16 cellular contexts compared by ENCODE assay signal in genomic region chr4:8597791-8598190, GRCh38. TPM values are rescaled to one million over a fixed set of nuclear protein-coding genes. Genes with fewer than 3 reads are reported as not detected.
DNase-seq lines count a peak whose midpoint lies in the region; TF ChIP-seq lines count a peak whose summit lies in the region.
"Had no signal": no experiment of that assay in that cellular context is flagged by ENCODE, and none has a peak within 500 bp of the region (broad histone marks: within the 10 kb centered on the region; RNA-seq: fewer than 3 reads in every experiment).

No MANE protein-coding gene starts in this region.

- no peak overlapping the region for H3K27ac Mint-ChIP-seq in endodermal cell
- H3K27ac Mint-ChIP-seq: CD4-positive, alpha-beta T cell; CD8-positive, alpha-beta T cell had no signal

- no peaks in the 10 kb centered on the region for H3K36me3 ChIP-seq in BLaER1
- H3K36me3 ChIP-seq in ovary: no peaks in the 10 kb centered on the region
- H3K36me3 ChIP-seq in vagina: no peaks in the 10 kb centered on the region
- H3K36me3 ChIP-seq in endodermal cell (ENCODE audit: control insufficient read depth, insufficient read depth, low read length): peaks cover 7% of the 10 kb centered on the region
- H3K36me3 ChIP-seq: BE2C; BLaER1 treated with 17β-estradiol and CSF1 and Interleukin-3, amounts not matched to agents 10 nM and 100 nM had no signal

- no peak overlapping the region for H3K27ac ChIP-seq in BLaER1
- H3K27ac ChIP-seq in ovary: peak overlapping the region; percentile 7 to 60
- peak overlapping the region; percentile 56 for H3K27ac ChIP-seq in vagina
- no peak overlapping the region for H3K27ac ChIP-seq in endodermal cell (ENCODE audit: low read depth, low read length)
- H3K27ac ChIP-seq: 22Rv1; A549; BLaER1 treated with 17β-estradiol and CSF1 and Interleukin-3, amounts not matched to agents 10 nM and 100 nM; C4-2B had no signal

- intact Hi-C loops in ovary (cut with DNase I) (loop anchor here in 1 of 4 donors (2.0 kb wide), 1 partner anchor 127 kb away; no protein-coding TSS in a partner anchor), vagina (cut with DNase I) (no loop called here)

- H3K9me3 ChIP-seq in BLaER1 (no peaks in the 10 kb centered on the region), ovary (no peaks in the 10 kb centered on the region), vagina (no peaks in the 10 kb centered on the region), endodermal cell (ENCODE audit: control insufficient read depth, low read length) (no peaks in the 10 kb centered on the region)
- H3K9me3 ChIP-seq: A549; BE2C; BLaER1 treated with 17β-estradiol and CSF1 and Interleukin-3, amounts not matched to agents 10 nM and 100 nM; Caco-2 had no signal

- H3K36me3 Mint-ChIP-seq in endodermal cell (ENCODE audit: low read depth): peaks cover 7% of the 10 kb centered on the region
- H3K36me3 Mint-ChIP-seq: CD8-positive, alpha-beta T cell had no signal

- no peak overlapping the region for H3K4me3 ChIP-seq in BLaER1
- H3K4me3 ChIP-seq in ovary: no peak overlapping the region
- H3K4me3 ChIP-seq in vagina: no peak overlapping the region
- H3K4me3 ChIP-seq in endodermal cell (ENCODE audit: low read length): no peak overlapping the region
- H3K4me3 ChIP-seq: A549; BLaER1 treated with 17β-estradiol and CSF1 and Interleukin-3, amounts not matched to agents 10 nM and 100 nM had no signal

- H3K9me3 Mint-ChIP-seq in endodermal cell: no peaks in the 10 kb centered on the region
- H3K9me3 Mint-ChIP-seq: CD4-positive, alpha-beta T cell; CD8-positive, alpha-beta T cell had no signal

- peak overlapping the region; percentile 82 for H3K4me2 ChIP-seq in BLaER1
- H3K4me2 ChIP-seq: A549 had no signal

- 67 to 73% (median 67%) methylated on average over 15 of the region's 15 CpGs for WGBS in ovary, 3 donors
- 90% methylated on average over 6 to 15 of the region's 15 CpGs for WGBS in endodermal cell (ENCODE audit: insufficient coverage in 1 of 2, insufficient read length in 1 of 2), 2 experiments

- H3K9ac ChIP-seq in BLaER1 (no peak overlapping the region), endodermal cell (ENCODE audit: extremely low read depth, low read length, poor library complexity, severe bottlenecking) (no peak overlapping the region)

- H4K20me1 ChIP-seq in BLaER1: peaks cover 15% of the 10 kb centered on the region; the same call in 1 of the 2 replicates

- TF ChIP-seq POLR2A in ovary (IDR thresholded peaks at IDR 0.05) (no peak), vagina (IDR thresholded peaks at IDR 0.05) (no peak)

- peaks cover 15% of the 10 kb centered on the region for H3K27me3 Mint-ChIP-seq in endodermal cell (ENCODE audit: insufficient read depth)

- TF ChIP-seq CTCF in ovary (IDR thresholded peaks at IDR 0.05): no peak
- no peak for TF ChIP-seq CTCF in vagina (IDR thresholded peaks at IDR 0.05)
- TF ChIP-seq CTCF in endodermal cell (conservative IDR thresholded peaks at IDR 0.05): no peak

- peaks cover 9% of the 10 kb centered on the region for H3K4me1 Mint-ChIP-seq in endodermal cell

- H3K27me3 ChIP-seq in BLaER1 (peaks cover 21% of the 10 kb centered on the region), ovary (no peaks in the 10 kb centered on the region), vagina (no peaks in the 10 kb centered on the region), endodermal cell (ENCODE audit: control insufficient read depth, insufficient read depth, low read length, poor library complexity, severe bottlenecking) (no peaks in the 10 kb centered on the region)

- no peak for TF ChIP-seq EP300 in ovary (IDR thresholded peaks at IDR 0.05)

- DNase-seq in ovary: peak in 1 of 5 donors; percentile 42
- DNase-seq in vagina (ENCODE audit: extremely low spot score in 2 of 2): no peak
- DNase-seq in AG08396 (ENCODE audit: low spot score): no peak
- DNase-seq in endodermal cell: no peak
- DNase-seq: Caco-2; Calu3; CD4-positive, alpha-beta T cell; CD8-positive, alpha-beta T cell; DMS79 treated with DMSO at 0.1 percent for 48 hours; GF-D8 had no signal

- H3K4me1 ChIP-seq in BLaER1 (peaks cover 87% of the 10 kb centered on the region), ovary (ENCODE audit: insufficient read depth) (peaks cover 30% of the 10 kb centered on the region), vagina (peaks cover 29% of the 10 kb centered on the region), endodermal cell (ENCODE audit: control insufficient read depth, insufficient read depth, low read length) (no peaks in the 10 kb centered on the region)
- H3K4me1 ChIP-seq: A549, BE2C had no signal

- no peak overlapping the region for H3K4me3 Mint-ChIP-seq in endodermal cell
- H3K4me3 Mint-ChIP-seq: CD4-positive, alpha-beta T cell; CD8-positive, alpha-beta T cell had no signal

RNA-seq across cellular contexts. Expression of gene CPZ, which starts 5.2 kb away (rescaled TPM):
- total RNA-seq in ovary (100 to 1,000 TPM in 4 of 7 donors, 10 to 100 TPM in 3; 55.9 to 212 (median 129) TPM), vagina (26.3 TPM), endodermal cell (10 to 100 TPM; 23.9 to 33.6 TPM)
- polyA plus RNA-seq in ovary: 100 to 1,000 TPM in 1 of 2 donors, 10 to 100 TPM in 1; 51.0 to 170 TPM
- polyA plus RNA-seq in endodermal cell (2013, experiment 1 of 2): 6.2 TPM
- polyA plus RNA-seq in endodermal cell (2013, experiment 2 of 2): 7.2 TPM
- total RNA-seq: Calu3; CD4-positive, alpha-beta T cell; CD8-positive, alpha-beta T cell had no signal

RNA-seq across cellular contexts. Expression of gene GPR78, which starts 17.6 kb away (rescaled TPM):
- 10 to 100 TPM in 1 of 7 donors, 1 to 10 TPM in 6; 1.0 to 14.7 (median 6.5) TPM for total RNA-seq in ovary
- 1 to 10 TPM; 1.6 to 5.4 TPM for polyA plus RNA-seq in ovary
- total RNA-seq in vagina: 23.1 TPM
- 1 to 10 TPM; 3.7 to 8.1 TPM for total RNA-seq in endodermal cell
- polyA plus RNA-seq in endodermal cell (2013, experiment 1 of 2): 0.82 TPM
- 1.2 TPM for polyA plus RNA-seq in endodermal cell (2013, experiment 2 of 2)
- total RNA-seq: Calu3; CD4-positive, alpha-beta T cell; CD8-positive, alpha-beta T cell had no signal

Comparison
In these comparisons a context has a peak if more than half of its experiments do, and no peak if none do; other contexts are left out.
1. H3K27ac ChIP-seq: peak in ovary (2 of 2) and vagina (single experiment); none in BLaER1 (single experiment) and endodermal cell (single experiment).